In genomic region chr2:182509-183122, GRCh38 we compare ENCODE assay signal across 25 cellular contexts.
DNase-seq lines count a peak whose midpoint lies in the region; ATAC-seq and TF ChIP-seq lines count a peak whose summit lies in the region.
"Had no signal": no experiment of that assay in that cellular context is flagged by ENCODE, and none has a peak within 500 bp of the region (broad histone marks: within the 10 kb centered on the region; RNA-seq: fewer than 3 reads in every experiment).

No MANE protein-coding gene starts in this region.

- H3K4me3 ChIP-seq in CD4-positive, alpha-beta memory T cell (ENCODE audit: low read length in 2 of 2): no peak overlapping the region
- H3K4me3 ChIP-seq in iPS DF 6.9 (ENCODE audit: low read length) (no peak overlapping the region), vagina (no peak overlapping the region)
- H3K4me3 ChIP-seq: GM12878, heart left ventricle, left ventricle myocardium inferior, thyroid gland had no signal

- POLR2A ChIA-PET in CD4-positive, alpha-beta memory T cell (lab: Charles Lee; ENCODE audit: partially characterized antibody): no interaction called here
- POLR2A ChIA-PET in activated CD8-positive, alpha-beta T cell treated with anti-CD3 and anti-CD28 coated beads, Interleukin-2, amount 10 ng/mL, durations not matched to agents 7 days and 5 days (lab: Charles Lee): no interaction called here

- intact Hi-C loops in CD4-positive, alpha-beta memory T cell (cut with micrococcal nuclease): no loop called here
- intact Hi-C loops in vagina (cut with DNase I): no loop called here

- H3K36me3 ChIP-seq in CD4-positive, alpha-beta memory T cell (ENCODE audit: insufficient read depth, low read length): no peaks in the 10 kb centered on the region
- H3K36me3 ChIP-seq in iPS DF 6.9 (ENCODE audit: control insufficient read depth, insufficient read depth, low read length): no peaks in the 10 kb centered on the region
- H3K36me3 ChIP-seq in vagina: no peaks in the 10 kb centered on the region
- H3K36me3 ChIP-seq: heart left ventricle, left ventricle myocardium inferior, thyroid gland had no signal

- H3K4me3 Mint-ChIP-seq in CD4-positive, alpha-beta memory T cell: peak overlapping the region in 5 of 8 donors; percentile 26 to 69 (median 35)
- H3K4me3 Mint-ChIP-seq in activated CD8-positive, alpha-beta T cell treated with anti-CD3 and anti-CD28 coated beads, Interleukin-2, amount 10 ng/mL, durations not matched to agents 7 days and 5 days: no peak overlapping the region
- no peak overlapping the region for H3K4me3 Mint-ChIP-seq in stimulated activated memory B cell treated with anti-CD40 and anti-IgM and Interleukin-4, amounts not matched to agents 10 μg/mL and 1 μg/mL and 100 μg/mL, for 72 hours
- H3K4me3 Mint-ChIP-seq: brain; nephron progenitor cell; stimulated activated naive CD8-positive, alpha-beta T cell treated with anti-CD3 and anti-CD28 coated beads, Interleukin-15, amount 100 ng/mL, for 72 hours had no signal

- ATAC-seq in activated CD8-positive, alpha-beta T cell treated with anti-CD3 and anti-CD28 coated beads, Interleukin-2, amount 10 ng/mL, durations not matched to agents 7 days and 5 days: no peak
- ATAC-seq in stimulated activated memory B cell treated with anti-CD40 and anti-IgM and Interleukin-4, amounts not matched to agents 10 μg/mL and 1 μg/mL and 100 μg/mL, for 72 hours: no peak
- ATAC-seq: GM12878; heart left ventricle; sciatic nerve; stimulated activated naive CD8-positive, alpha-beta T cell treated with anti-CD3 and anti-CD28 coated beads, Interleukin-15, amount 100 ng/mL, for 72 hours had no signal

- H3K4me1 ChIP-seq in CD4-positive, alpha-beta memory T cell (ENCODE audit: insufficient read depth, low read length): peaks cover 15% of the 10 kb centered on the region
- H3K4me1 ChIP-seq in iPS DF 6.9 (ENCODE audit: control insufficient read depth, insufficient read depth, low read length) (no peaks in the 10 kb centered on the region), vagina (no peaks in the 10 kb centered on the region)
- H3K4me1 ChIP-seq: heart left ventricle, left ventricle myocardium inferior, thyroid gland had no signal

- peaks cover 20 to 46% (median 26%) of the 10 kb centered on the region in 4 donors for H3K4me1 Mint-ChIP-seq in CD4-positive, alpha-beta memory T cell
- H3K4me1 Mint-ChIP-seq in activated CD8-positive, alpha-beta T cell treated with anti-CD3 and anti-CD28 coated beads, Interleukin-2, amount 10 ng/mL, durations not matched to agents 7 days and 5 days (ENCODE audit: low read depth): peaks cover 1% of the 10 kb centered on the region
- no peaks in the 10 kb centered on the region for H3K4me1 Mint-ChIP-seq in stimulated activated memory B cell treated with anti-CD40 and anti-IgM and Interleukin-4, amounts not matched to agents 10 μg/mL and 1 μg/mL and 100 μg/mL, for 72 hours
- H3K4me1 Mint-ChIP-seq: brain, nephron progenitor cell had no signal

- no peak for TF ChIP-seq CTCF in vagina (IDR thresholded peaks at IDR 0.05)

- peak overlapping the region in 3 of 7 donors; percentile 50 to 74 (median 55) for H3K27ac Mint-ChIP-seq in CD4-positive, alpha-beta memory T cell
- no peak overlapping the region for H3K27ac Mint-ChIP-seq in activated CD8-positive, alpha-beta T cell treated with anti-CD3 and anti-CD28 coated beads, Interleukin-2, amount 10 ng/mL, durations not matched to agents 7 days and 5 days
- H3K27ac Mint-ChIP-seq in stimulated activated memory B cell treated with anti-CD40 and anti-IgM and Interleukin-4, amounts not matched to agents 10 μg/mL and 1 μg/mL and 100 μg/mL, for 72 hours: no peak overlapping the region
- H3K27ac Mint-ChIP-seq: brain; nephron progenitor cell; stimulated activated naive CD8-positive, alpha-beta T cell treated with anti-CD3 and anti-CD28 coated beads, Interleukin-15, amount 100 ng/mL, for 72 hours had no signal

- CTCF ChIA-PET in CD4-positive, alpha-beta memory T cell (lab: Charles Lee; ENCODE audit: partially characterized antibody): no interaction called here
- CTCF ChIA-PET in activated CD8-positive, alpha-beta T cell treated with anti-CD3 and anti-CD28 coated beads, Interleukin-2, amount 10 ng/mL, durations not matched to agents 7 days and 5 days (lab: Charles Lee): no interaction called here

- H3K27ac ChIP-seq in CD4-positive, alpha-beta memory T cell (ENCODE audit: low read depth, low read length): no peak overlapping the region
- H3K27ac ChIP-seq in iPS DF 6.9 (ENCODE audit: low read length) (no peak overlapping the region), vagina (no peak overlapping the region)
- H3K27ac ChIP-seq: 22Rv1, epithelial cell of prostate, heart left ventricle, left ventricle myocardium inferior, thyroid gland had no signal

- no peak for TF ChIP-seq POLR2A in vagina (IDR thresholded peaks at IDR 0.05)

- peaks cover 0 to 20% (median 15%) of the 10 kb centered on the region in 8 donors for H3K9me3 Mint-ChIP-seq in CD4-positive, alpha-beta memory T cell
- H3K9me3 Mint-ChIP-seq in activated CD8-positive, alpha-beta T cell treated with anti-CD3 and anti-CD28 coated beads, Interleukin-2, amount 10 ng/mL, durations not matched to agents 7 days and 5 days (ENCODE audit: insufficient read depth): peaks cover 26% of the 10 kb centered on the region
- peaks cover 6% of the 10 kb centered on the region for H3K9me3 Mint-ChIP-seq in stimulated activated memory B cell treated with anti-CD40 and anti-IgM and Interleukin-4, amounts not matched to agents 10 μg/mL and 1 μg/mL and 100 μg/mL, for 72 hours

- peaks cover 3 to 5% of the 10 kb centered on the region in 2 donors for H3K36me3 Mint-ChIP-seq in CD4-positive, alpha-beta memory T cell
- peaks cover 3% of the 10 kb centered on the region for H3K36me3 Mint-ChIP-seq in activated CD8-positive, alpha-beta T cell treated with anti-CD3 and anti-CD28 coated beads, Interleukin-2, amount 10 ng/mL, durations not matched to agents 7 days and 5 days (ENCODE audit: low read depth)
- no peaks in the 10 kb centered on the region for H3K36me3 Mint-ChIP-seq in stimulated activated memory B cell treated with anti-CD40 and anti-IgM and Interleukin-4, amounts not matched to agents 10 μg/mL and 1 μg/mL and 100 μg/mL, for 72 hours
- H3K36me3 Mint-ChIP-seq: brain had no signal

- no peaks in the 10 kb centered on the region for H3K27me3 ChIP-seq in CD4-positive, alpha-beta memory T cell (ENCODE audit: insufficient read depth, low read length)
- H3K27me3 ChIP-seq in iPS DF 6.9 (ENCODE audit: control insufficient read depth, insufficient read depth, low read length): no peaks in the 10 kb centered on the region
- no peaks in the 10 kb centered on the region for H3K27me3 ChIP-seq in vagina
- H3K27me3 ChIP-seq: thyroid gland had no signal

- peak; percentile 33 for DNase-seq in DMS 273 (lab: John Stamatoyannopoulos, UW; ENCODE audit: unreplicated experiment)
- DNase-seq in DMS 273 treated with DMSO at 0.1 percent for 48 hours (lab: John Stamatoyannopoulos, UW): no peak
- DNase-seq in CD4-positive, alpha-beta memory T cell: no peak
- peak; percentile 3 for DNase-seq in OCI-M1 (lab: John Stamatoyannopoulos, UW)
- peak; percentile 31 for DNase-seq in iPS DF 6.9 (ENCODE audit: low read depth, low spot score)
- no peak for DNase-seq in activated CD8-positive, alpha-beta T cell treated with anti-CD3 and anti-CD28 coated beads, Interleukin-2, amount 10 ng/mL, durations not matched to agents 7 days and 5 days
- DNase-seq in vagina (ENCODE audit: extremely low spot score in 2 of 2): no peak
- DNase-seq: activated CD4-positive, alpha-beta T cell treated with anti-CD3 and anti-CD28 coated beads, Interleukin-2, amount 50 U/mL, for 48 hours; activated effector memory CD4-positive, alpha-beta T cell treated with anti-CD3 and anti-CD28 coated beads, Interleukin-2, amount 50 U/mL, for 16 hours; DND-41; heart left ventricle; left ventricle myocardium inferior; NCI-H187 treated with DMSO at 0.1 percent for 48 hours; NCI-H2227 treated with DMSO at 0.1 percent for 48 hours; nephron progenitor cell; Right ventricle myocardium superior; stimulated activated naive CD8-positive, alpha-beta T cell treated with anti-CD3 and anti-CD28 coated beads, Interleukin-15, amount 100 ng/mL, for 72 hours; SW 1271; thyroid gland had no signal

- no peaks in the 10 kb centered on the region for H3K27me3 Mint-ChIP-seq in CD4-positive, alpha-beta memory T cell
- peaks cover 8% of the 10 kb centered on the region for H3K27me3 Mint-ChIP-seq in activated CD8-positive, alpha-beta T cell treated with anti-CD3 and anti-CD28 coated beads, Interleukin-2, amount 10 ng/mL, durations not matched to agents 7 days and 5 days (ENCODE audit: low read depth)
- H3K27me3 Mint-ChIP-seq in stimulated activated memory B cell treated with anti-CD40 and anti-IgM and Interleukin-4, amounts not matched to agents 10 μg/mL and 1 μg/mL and 100 μg/mL, for 72 hours: peaks cover 18% of the 10 kb centered on the region
- H3K27me3 Mint-ChIP-seq: stimulated activated naive CD8-positive, alpha-beta T cell treated with anti-CD3 and anti-CD28 coated beads, Interleukin-15, amount 100 ng/mL, for 72 hours had no signal

- H3K9me3 ChIP-seq in CD4-positive, alpha-beta memory T cell (ENCODE audit: control insufficient read depth in 1 of 2, low read length in 2 of 2): no peaks in the 10 kb centered on the region
- H3K9me3 ChIP-seq in iPS DF 6.9 (ENCODE audit: control insufficient read depth, insufficient read depth, low read length): peaks cover 10% of the 10 kb centered on the region
- H3K9me3 ChIP-seq in vagina: no peaks in the 10 kb centered on the region
- H3K9me3 ChIP-seq: thyroid gland had no signal

Comparison
In these comparisons a context has a peak if more than half of its experiments do, and no peak if none do; other contexts are left out.
1. DNase-seq: peak in DMS 273 (single experiment), OCI-M1 (single experiment) and iPS DF 6.9 (single experiment); none in DMS 273 treated with DMSO at 0.1 percent for 48 hours (single experiment), CD4-positive, alpha-beta memory T cell (0 of 5), activated CD8-positive, alpha-beta T cell treated with anti-CD3 and anti-CD28 coated beads, Interleukin-2, amount 10 ng/mL, durations not matched to agents 7 days and 5 days (single experiment) and vagina (0 of 2).
2. H3K4me3 Mint-ChIP-seq: peak in CD4-positive, alpha-beta memory T cell (5 of 8); none in activated CD8-positive, alpha-beta T cell treated with anti-CD3 and anti-CD28 coated beads, Interleukin-2, amount 10 ng/mL, durations not matched to agents 7 days and 5 days (single experiment) and stimulated activated memory B cell treated with anti-CD40 and anti-IgM and Interleukin-4, amounts not matched to agents 10 μg/mL and 1 μg/mL and 100 μg/mL, for 72 hours (single experiment).